9 cellular contexts compared by ENCODE assay signal in genomic region chr2:33730801-33731200, GRCh38.
"Had no signal": no experiment of that assay in that cellular context is flagged by ENCODE, and none has a peak within 500 bp of the region (broad histone marks: within the 10 kb centered on the region; RNA-seq: fewer than 3 reads in every experiment).

No MANE protein-coding gene starts in this region.

- H3K4me3 ChIP-seq: GM23248 had no signal

- H3K9ac ChIP-seq: GM23248 had no signal

- H2AFZ ChIP-seq: GM23248 had no signal

- ATAC-seq: HCT116 had no signal

- FAIRE-seq: H54 had no signal

- H3K27ac ChIP-seq: GM23248, HL-60 had no signal

- DNase-seq: GM23248, GOT3, H9, HFFc6, Kasumi-1, KG1 had no signal
